In the genomic region with DNA sequence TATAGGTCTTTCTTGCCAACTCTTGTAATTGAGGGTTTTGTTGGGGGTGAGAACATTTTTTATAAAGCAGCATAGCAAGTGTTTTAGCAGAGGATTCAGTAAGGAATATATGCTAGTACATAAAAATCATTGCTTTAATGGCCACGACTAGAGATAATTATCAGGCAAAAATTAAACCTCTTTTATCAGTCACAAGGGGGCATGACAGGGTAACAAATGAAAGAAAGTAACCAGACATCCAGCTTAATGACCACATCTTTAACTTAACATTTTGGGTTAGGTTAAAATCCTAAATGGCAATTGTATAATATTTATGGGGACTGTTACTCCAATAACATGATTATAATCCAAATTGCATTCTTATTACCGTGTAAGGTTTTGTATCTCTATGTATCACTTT, we compare ENCODE assay signal across 8 cellular contexts.
DNase-seq lines count a peak whose midpoint lies in the region; ATAC-seq and TF ChIP-seq lines count a peak whose summit lies in the region.

No MANE protein-coding gene starts in this region.

- intact Hi-C loops in Panc1 (cut with micrococcal nuclease; ENCODE audit: unreplicated experiment) = loop anchor here (5.0 kb wide), 1 partner anchor 292 kb away; no protein-coding TSS in a partner anchor

- H3K4me1 Mint-ChIP-seq in immature natural killer cell = no peaks in the 10 kb centered on the region

- peaks cover 0 to 2% (median 0%) of the 10 kb centered on the region in 3 donors for H3K27me3 Mint-ChIP-seq in immature natural killer cell (ENCODE audit: low read depth in 3 of 3)

- no peak overlapping the region for H3K27ac ChIP-seq in Panc1 (ENCODE audit: low read length)

- peak; percentile 73 for DNase-seq in ACHN
- peak; percentile 2 for DNase-seq in Jurkat, Clone E6-1 (ENCODE audit: low read depth, low spot score)
- DNase-seq in Panc1 (ENCODE audit: low read depth, low spot score) = no peak
- peak; percentile 42 for DNase-seq in fibroblast of the aortic adventitia (ENCODE audit: low read depth)
- DNase-seq in retina = no peak
- DNase-seq in immature natural killer cell = no peak
- no peak for DNase-seq in HK-2 (ENCODE audit: unreplicated experiment)

- H3K27me3 ChIP-seq in Panc1 (ENCODE audit: control insufficient read depth, insufficient read depth, low read length) = no peaks in the 10 kb centered on the region

- ATAC-seq in Panc1 = no peak
- ATAC-seq in HG02852 (IDR thresholded peaks at IDR 0.05; ENCODE audit: unreplicated experiment) = no peak

- no peaks in the 10 kb centered on the region for H3K4me1 ChIP-seq in Panc1 (ENCODE audit: control insufficient read depth, insufficient read depth, low read length)

- BruUV-seq in Panc1 (replicated peaks; lab: Mats Ljungman, UMichigan) = no TSS peak

- H3K4me3 Mint-ChIP-seq in immature natural killer cell = no peak overlapping the region

- POLR2A ChIA-PET in Panc1 (lab: Charles Lee) = interaction anchor here (0.6 kb wide), 1 partner anchor 1113 kb away, joined by 3 read pairs; no protein-coding TSS in a partner anchor

- no peaks in the 10 kb centered on the region for H3K9me3 ChIP-seq in Panc1 (ENCODE audit: control insufficient read depth, insufficient read depth, low read depth, low read length)

- TF ChIP-seq CTCF in Panc1 (IDR thresholded peaks at IDR 0.05) (peak; percentile 19; the same call in 1 of the 2 replicates), fibroblast of the aortic adventitia (IDR thresholded peaks at IDR 0.05; ENCODE audit: insufficient read depth, low read length) (peak; percentile 18)

- H3K36me3 Mint-ChIP-seq in immature natural killer cell = no peaks in the 10 kb centered on the region

- in situ Hi-C loops in ACHN (cut with HindIII; ENCODE audit: low pct_ligation_motif_present, low pct_unique_long_range_greater_than_20kb, low sequenced_read_pairs) (loop anchor here (25.0 kb wide), 1 partner anchor 282 kb away; no protein-coding TSS in a partner anchor), Panc1 (cut with HindIII; ENCODE audit: low pct_unique_long_range_greater_than_20kb, low sequenced_read_pairs) (no loop called here)

- H3K9me3 Mint-ChIP-seq in immature natural killer cell = peaks cover 0 to 2% (median 0%) of the 10 kb centered on the region in 6 donors

- no peak overlapping the region for H3K27ac Mint-ChIP-seq in immature natural killer cell

- H3K4me3 ChIP-seq in Jurkat, Clone E6-1 (ENCODE audit: low read length) = no peak overlapping the region
- H3K4me3 ChIP-seq in Panc1 (ENCODE audit: low read depth in 2 of 2, low read length in 2 of 2) (no peak overlapping the region), fibroblast of the aortic adventitia (ENCODE audit: low read depth, low read length) (no peak overlapping the region)

- no peaks in the 10 kb centered on the region for H3K36me3 ChIP-seq in Panc1 (ENCODE audit: control insufficient read depth, insufficient read depth, low read length)

- CTCF ChIA-PET in Panc1 (lab: Charles Lee) = interaction anchor here (1.3 kb wide), 1 partner anchor 79 kb away, joined by 5 read pairs; no protein-coding TSS in a partner anchor

Comparison
In these comparisons a context has a peak if more than half of its experiments do, and no peak if none do; other contexts are left out.
1. DNase-seq: peak in ACHN (single experiment), Jurkat, Clone E6-1 (single experiment) and fibroblast of the aortic adventitia (single experiment); none in Panc1 (single experiment), retina (single experiment), immature natural killer cell (0 of 3) and HK-2 (single experiment).